ENCODE assay signal across 20 cellular contexts in genomic region chr12:69437073-69437472, GRCh38. TPM values are rescaled to one million over a fixed set of nuclear protein-coding genes. Genes with fewer than 3 reads are reported as not detected.
DNase-seq lines count a peak whose midpoint lies in the region; ATAC-seq and TF ChIP-seq lines count a peak whose summit lies in the region.
"Had no signal": no experiment of that assay in that cellular context is flagged by ENCODE, and none has a peak within 500 bp of the region (broad histone marks: within the 10 kb centered on the region; RNA-seq: fewer than 3 reads in every experiment).

No MANE protein-coding gene starts in this region.

- CTCF ChIA-PET in activated CD4-positive, alpha-beta T cell treated with anti-CD3 and anti-CD28 coated beads for 36 hours (lab: Charles Lee): no interaction called here

- H3K27ac Mint-ChIP-seq in activated CD4-positive, alpha-beta T cell treated with anti-CD3 and anti-CD28 coated beads for 36 hours: no peak overlapping the region
- H3K27ac Mint-ChIP-seq: CD4-positive, alpha-beta memory T cell; GM23338; H9 had no signal

- H3K27me3 Mint-ChIP-seq in activated CD4-positive, alpha-beta T cell treated with anti-CD3 and anti-CD28 coated beads for 36 hours: no peaks in the 10 kb centered on the region
- H3K27me3 Mint-ChIP-seq: CD4-positive, alpha-beta memory T cell had no signal

- no peaks in the 10 kb centered on the region for H3K36me3 Mint-ChIP-seq in activated CD4-positive, alpha-beta T cell treated with anti-CD3 and anti-CD28 coated beads for 36 hours (ENCODE audit: low read depth)
- H3K36me3 Mint-ChIP-seq: CD4-positive, alpha-beta memory T cell had no signal

- POLR2A ChIA-PET in activated CD4-positive, alpha-beta T cell treated with anti-CD3 and anti-CD28 coated beads for 36 hours (lab: Charles Lee): no interaction called here

- no peaks in the 10 kb centered on the region for H3K79me2 ChIP-seq in smooth muscle cell (ENCODE audit: low read depth)

- H3K9me3 Mint-ChIP-seq in activated CD4-positive, alpha-beta T cell treated with anti-CD3 and anti-CD28 coated beads for 36 hours (ENCODE audit: low read depth): no peaks in the 10 kb centered on the region
- H3K9me3 Mint-ChIP-seq: CD4-positive, alpha-beta memory T cell; GM23338; H9 had no signal

- H3K4me1 ChIP-seq in cardiac muscle cell (ENCODE audit: low read depth) (peaks cover 15% of the 10 kb centered on the region), smooth muscle cell (ENCODE audit: low read depth) (no peaks in the 10 kb centered on the region)
- H3K4me1 ChIP-seq: A549 had no signal

- H3F3A ChIP-seq in smooth muscle cell (ENCODE audit: low read depth): peaks cover 20% of the 10 kb centered on the region

- intact Hi-C loops in Right ventricle myocardium superior (cut with DNase I) (no loop called here), dorsolateral prefrontal cortex (cut with DNase I) (no loop called here)
- intact Hi-C loops in activated CD4-positive, alpha-beta T cell treated with anti-CD3 and anti-CD28 coated beads for 36 hours (cut with DNase I, micrococcal nuclease): no loop called here

- H3K4me3 Mint-ChIP-seq in activated CD4-positive, alpha-beta T cell treated with anti-CD3 and anti-CD28 coated beads for 36 hours: no peak overlapping the region
- H3K4me3 Mint-ChIP-seq: CD4-positive, alpha-beta memory T cell; GM23338; H9 had no signal

- H3K4me2 ChIP-seq in smooth muscle cell: peak overlapping the region; percentile 62
- H3K4me2 ChIP-seq: A549, GM23338 had no signal

- no peaks in the 10 kb centered on the region for H4K20me1 ChIP-seq in smooth muscle cell (ENCODE audit: low read depth)

- H3K27me3 ChIP-seq in cardiac muscle cell: no peaks in the 10 kb centered on the region
- H3K27me3 ChIP-seq in dorsolateral prefrontal cortex: no peaks in the 10 kb centered on the region
- no peaks in the 10 kb centered on the region for H3K27me3 ChIP-seq in smooth muscle cell (ENCODE audit: low read depth)

- peak overlapping the region; percentile 63 for H2AFZ ChIP-seq in smooth muscle cell (ENCODE audit: low read depth)
- H2AFZ ChIP-seq: GM23338 had no signal

- H3K4me1 Mint-ChIP-seq in activated CD4-positive, alpha-beta T cell treated with anti-CD3 and anti-CD28 coated beads for 36 hours: no peaks in the 10 kb centered on the region
- H3K4me1 Mint-ChIP-seq: CD4-positive, alpha-beta memory T cell; GM23338 had no signal

- peak overlapping the region; percentile 29 for H3K9ac ChIP-seq in smooth muscle cell (ENCODE audit: low read depth)

- no peak for ATAC-seq in Right ventricle myocardium superior (ENCODE audit: poor library complexity)
- no peak for ATAC-seq in activated CD4-positive, alpha-beta T cell treated with anti-CD3 and anti-CD28 coated beads for 36 hours
- ATAC-seq: A549, GM23338, HCT116 had no signal

- H3K27ac ChIP-seq in cardiac muscle cell: peak overlapping the region; percentile 47
- H3K27ac ChIP-seq in dorsolateral prefrontal cortex: peak overlapping the region in 37 of 59 donors; percentile 2 to 77 (median 49)
- peak overlapping the region; percentile 84 for H3K27ac ChIP-seq in smooth muscle cell (ENCODE audit: low read depth)
- H3K27ac ChIP-seq: A549 had no signal

- WGBS in smooth muscle cell (ENCODE audit: low lambda C conversion rate): 36% methylated on average over 2 of the region's 2 CpGs

- no peak for TF ChIP-seq CTCF in cardiac muscle cell (IDR thresholded peaks at IDR 0.05; ENCODE audit: low read depth, low read length)
- TF ChIP-seq CTCF in dorsolateral prefrontal cortex (IDR thresholded peaks at IDR 0.05 in 54 of 56, conservative IDR thresholded peaks at IDR 0.05 in 2 of 56; ENCODE audit: low read depth in 1 of 56, partially characterized antibody in 56 of 56): no peak
- TF ChIP-seq CTCF in smooth muscle cell (IDR thresholded peaks at IDR 0.05; ENCODE audit: borderline replicate concordance, insufficient read depth, poor library complexity, severe bottlenecking): no peak

- H3K9me3 ChIP-seq in cardiac muscle cell (ENCODE audit: low read depth) (no peaks in the 10 kb centered on the region), smooth muscle cell (replicated peaks; ENCODE audit: low read depth) (no peaks in the 10 kb centered on the region)
- H3K9me3 ChIP-seq: A549 had no signal

- DNase-seq in cardiac muscle cell (ENCODE audit: low read depth in 1 of 2, low spot score in 1 of 2): no peak
- no peak for DNase-seq in Right ventricle myocardium superior
- no peak for DNase-seq in dorsolateral prefrontal cortex
- peak; percentile 31 for DNase-seq in globus pallidus (ENCODE audit: low spot score)
- DNase-seq in smooth muscle cell (lab: John Stamatoyannopoulos, UW; ENCODE audit: unreplicated experiment): no peak
- DNase-seq in dermis blood vessel endothelial cell: no peak
- no peak for DNase-seq in AML-193 (lab: John Stamatoyannopoulos, UW)
- DNase-seq in activated CD4-positive, alpha-beta T cell treated with anti-CD3 and anti-CD28 coated beads for 36 hours: no peak
- DNase-seq: 8988T; ACHN; Calu3; CD4-positive, alpha-beta memory T cell; COR-L47; DMS53; DMS79 treated with DMSO at 0.1 percent for 48 hours; GF-D8; H9 had no signal

- no peak overlapping the region for H3K4me3 ChIP-seq in cardiac muscle cell
- H3K4me3 ChIP-seq in dorsolateral prefrontal cortex: peak overlapping the region in 5 of 59 donors; percentile 9 to 30 (median 24)
- no peak overlapping the region for H3K4me3 ChIP-seq in smooth muscle cell
- H3K4me3 ChIP-seq: A549, GM23338 had no signal

- H3K36me3 ChIP-seq in cardiac muscle cell: no peaks in the 10 kb centered on the region
- no peaks in the 10 kb centered on the region for H3K36me3 ChIP-seq in smooth muscle cell (ENCODE audit: low read depth)

RNA-seq across cellular contexts. Expression of gene FRS2, which starts 33.1 kb away (rescaled TPM):
- total RNA-seq in cardiac muscle cell (43.2 and 46.3 TPM in 2 replicates), Right ventricle myocardium superior (18.0 TPM), dorsolateral prefrontal cortex (10 to 100 TPM; 41.5 to 87.4 (median 58.7) TPM), smooth muscle cell (90.2 and 169 TPM in 2 replicates), dermis blood vessel endothelial cell (17.4 and 23.3 TPM in 2 replicates)
- polyA plus RNA-seq in cardiac muscle cell (15.9 and 21.6 TPM in 2 replicates), smooth muscle cell (21.6 and 23.8 TPM in 2 replicates)
- 10 to 100 TPM in 1 of 2 experiments, 1 to 10 TPM in 1; 9.5 to 10.4 TPM for total RNA-seq in activated CD4-positive, alpha-beta T cell treated with anti-CD3 and anti-CD28 coated beads for 36 hours
